In the genomic region with DNA sequence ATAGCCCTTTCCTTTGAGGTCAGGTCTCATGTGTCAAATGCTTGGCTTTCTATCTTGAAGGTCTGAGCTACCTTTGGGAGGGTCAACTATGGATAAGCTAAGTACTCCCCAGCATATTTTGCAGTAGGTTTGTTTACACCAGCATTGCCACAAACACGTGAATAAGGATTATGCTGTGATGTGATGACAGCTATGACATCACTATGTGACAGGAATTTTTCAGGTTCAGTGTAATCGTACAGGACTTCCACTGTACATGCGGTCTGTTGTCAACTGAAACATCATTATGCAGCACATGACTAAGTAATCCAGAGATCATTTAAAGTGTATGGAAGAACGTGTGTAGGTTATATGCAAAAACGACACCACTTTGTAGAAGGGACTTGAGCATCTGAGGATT, we compare ENCODE assay signal across 1 cellular context.
TF ChIP-seq lines count a peak whose summit lies in the region.

No MANE protein-coding gene starts in this region.

TF ChIP-seq in HEK293, 187 proteins besides CTCF, POLR2A, EP300 and RAD21 (continued from another document):
- TF ChIP-seq, protein P1, sequence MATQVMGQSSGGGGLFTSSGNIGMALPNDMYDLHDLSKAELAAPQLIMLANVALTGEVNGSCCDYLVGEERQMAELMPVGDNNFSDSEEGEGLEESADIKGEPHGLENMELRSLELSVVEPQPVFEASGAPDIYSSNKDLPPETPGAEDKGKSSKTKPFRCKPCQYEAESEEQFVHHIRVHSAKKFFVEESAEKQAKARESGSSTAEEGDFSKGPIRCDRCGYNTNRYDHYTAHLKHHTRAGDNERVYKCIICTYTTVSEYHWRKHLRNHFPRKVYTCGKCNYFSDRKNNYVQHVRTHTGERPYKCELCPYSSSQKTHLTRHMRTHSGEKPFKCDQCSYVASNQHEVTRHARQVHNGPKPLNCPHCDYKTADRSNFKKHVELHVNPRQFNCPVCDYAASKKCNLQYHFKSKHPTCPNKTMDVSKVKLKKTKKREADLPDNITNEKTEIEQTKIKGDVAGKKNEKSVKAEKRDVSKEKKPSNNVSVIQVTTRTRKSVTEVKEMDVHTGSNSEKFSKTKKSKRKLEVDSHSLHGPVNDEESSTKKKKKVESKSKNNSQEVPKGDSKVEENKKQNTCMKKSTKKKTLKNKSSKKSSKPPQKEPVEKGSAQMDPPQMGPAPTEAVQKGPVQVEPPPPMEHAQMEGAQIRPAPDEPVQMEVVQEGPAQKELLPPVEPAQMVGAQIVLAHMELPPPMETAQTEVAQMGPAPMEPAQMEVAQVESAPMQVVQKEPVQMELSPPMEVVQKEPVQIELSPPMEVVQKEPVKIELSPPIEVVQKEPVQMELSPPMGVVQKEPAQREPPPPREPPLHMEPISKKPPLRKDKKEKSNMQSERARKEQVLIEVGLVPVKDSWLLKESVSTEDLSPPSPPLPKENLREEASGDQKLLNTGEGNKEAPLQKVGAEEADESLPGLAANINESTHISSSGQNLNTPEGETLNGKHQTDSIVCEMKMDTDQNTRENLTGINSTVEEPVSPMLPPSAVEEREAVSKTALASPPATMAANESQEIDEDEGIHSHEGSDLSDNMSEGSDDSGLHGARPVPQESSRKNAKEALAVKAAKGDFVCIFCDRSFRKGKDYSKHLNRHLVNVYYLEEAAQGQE (tag by site-specific recombination; IDR thresholded peaks at IDR 0.05): no peak
- TF ChIP-seq ZNF585B (tag by site-specific recombination; IDR thresholded peaks at IDR 0.05) (no peak), OVOL3 (tag by site-specific recombination; IDR thresholded peaks at IDR 0.05) (no peak), ZNF239 (tag by site-specific recombination; IDR thresholded peaks at IDR 0.05) (no peak)
- TF ChIP-seq, protein P2, sequence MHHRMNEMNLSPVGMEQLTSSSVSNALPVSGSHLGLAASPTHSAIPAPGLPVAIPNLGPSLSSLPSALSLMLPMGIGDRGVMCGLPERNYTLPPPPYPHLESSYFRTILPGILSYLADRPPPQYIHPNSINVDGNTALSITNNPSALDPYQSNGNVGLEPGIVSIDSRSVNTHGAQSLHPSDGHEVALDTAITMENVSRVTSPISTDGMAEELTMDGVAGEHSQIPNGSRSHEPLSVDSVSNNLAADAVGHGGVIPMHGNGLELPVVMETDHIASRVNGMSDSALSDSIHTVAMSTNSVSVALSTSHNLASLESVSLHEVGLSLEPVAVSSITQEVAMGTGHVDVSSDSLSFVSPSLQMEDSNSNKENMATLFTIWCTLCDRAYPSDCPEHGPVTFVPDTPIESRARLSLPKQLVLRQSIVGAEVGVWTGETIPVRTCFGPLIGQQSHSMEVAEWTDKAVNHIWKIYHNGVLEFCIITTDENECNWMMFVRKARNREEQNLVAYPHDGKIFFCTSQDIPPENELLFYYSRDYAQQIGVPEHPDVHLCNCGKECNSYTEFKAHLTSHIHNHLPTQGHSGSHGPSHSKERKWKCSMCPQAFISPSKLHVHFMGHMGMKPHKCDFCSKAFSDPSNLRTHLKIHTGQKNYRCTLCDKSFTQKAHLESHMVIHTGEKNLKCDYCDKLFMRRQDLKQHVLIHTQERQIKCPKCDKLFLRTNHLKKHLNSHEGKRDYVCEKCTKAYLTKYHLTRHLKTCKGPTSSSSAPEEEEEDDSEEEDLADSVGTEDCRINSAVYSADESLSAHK (tag by site-specific recombination; IDR thresholded peaks at IDR 0.05): no peak
